Comparison of ENCODE assay signal across 8 cellular contexts in genomic region chr17:9021158-9021984, GRCh38. TPM values are rescaled to one million over a fixed set of nuclear protein-coding genes. Genes with fewer than 3 reads are reported as not detected.
A peak's percentile ranks its signal among the peaks of the same experiment; 100 is the strongest.
DNase-seq lines count a peak whose midpoint lies in the region; ATAC-seq and TF ChIP-seq lines count a peak whose summit lies in the region.

Gene NTN1 (plus strand): TSS chr17:9021510. CDS start chr17:9022374, 864 bp downstream.

- H3K9ac ChIP-seq in OCI-LY3 (ENCODE audit: low read length) (peak within 1 kb of the TSS; percentile 88), trophoblast cell (ENCODE audit: low read length) (no peak within 1 kb of the TSS)

- TF ChIP-seq CTCF in DOHH2 (IDR thresholded peaks at IDR 0.05; ENCODE audit: low read depth, low read length, poor library complexity, severe bottlenecking): no peak
- no peak for TF ChIP-seq CTCF in OCI-LY3 (IDR thresholded peaks at IDR 0.05; ENCODE audit: low read depth, low read length)

- ATAC-seq in Right ventricle myocardium superior (ENCODE audit: poor library complexity) (peak; percentile 79), HG03521 (IDR thresholded peaks at IDR 0.05; ENCODE audit: unreplicated experiment) (no peak)

- H3K27ac ChIP-seq in DOHH2 (ENCODE audit: low read depth, low read length): no peak within 1 kb of the TSS
- peak within 1 kb of the TSS; percentile 63 for H3K27ac ChIP-seq in OCI-LY3 (ENCODE audit: low read length)
- no peak within 1 kb of the TSS for H3K27ac ChIP-seq in trophoblast cell (ENCODE audit: low read depth, low read length)
- H3K27ac ChIP-seq in urinary bladder (ENCODE audit: low read depth): peak within 1 kb of the TSS; percentile 60

- no peak within 1 kb of the TSS for H2BK120ac ChIP-seq in trophoblast cell (ENCODE audit: insufficient read depth, low read length, poor library complexity)

- no peaks in the 10 kb centered on the region for H4K20me1 ChIP-seq in DOHH2 (ENCODE audit: control insufficient read depth, insufficient read depth, low read depth, low read length)
- H4K20me1 ChIP-seq in OCI-LY3 (ENCODE audit: insufficient read depth, low read length): no peaks in the 10 kb centered on the region

- no peaks in the 10 kb centered on the region for H3K79me2 ChIP-seq in DOHH2 (ENCODE audit: control insufficient read depth, low read length)
- H3K79me2 ChIP-seq in OCI-LY3 (ENCODE audit: low read length): no peaks in the 10 kb centered on the region
- no peaks in the 10 kb centered on the region for H3K79me2 ChIP-seq in trophoblast cell (ENCODE audit: control insufficient read depth, insufficient read depth, low read length, poor library complexity)

- DNase-seq in HAP-1 (ENCODE audit: low spot score in 2 of 2) (peak; percentile 28 to 60), Right ventricle myocardium superior (peak; percentile 71), trophoblast cell (peak in 1 of 2 donors; percentile 43)
- peak; percentile 66 for DNase-seq in activated naive CD4-positive, alpha-beta T cell treated with anti-CD3 and anti-CD28 coated beads, Interleukin-2, amount 10 ng/mL, durations not matched to agents 7 days and 5 days

- no peak within 1 kb of the TSS for H3K4ac ChIP-seq in trophoblast cell (ENCODE audit: low read depth, low read length)

- WGBS in trophoblast cell (ENCODE audit: extremely low coverage, insufficient coverage, insufficient read length): no CpG with 5 or more reads among the region's 111 CpGs
- WGBS in urinary bladder: under 1% methylated on average over 110 of the region's 111 CpGs

- H3K4me1 ChIP-seq in DOHH2 (ENCODE audit: control insufficient read depth, low read length) (peaks cover 5% of the 10 kb centered on the region; the same call in 1 of the 2 replicates), HAP-1 (no peaks in the 10 kb centered on the region; the same call in 1 of the 2 replicates), OCI-LY3 (ENCODE audit: low read length) (peaks cover 27% of the 10 kb centered on the region), trophoblast cell (ENCODE audit: control insufficient read depth in 1 of 2, insufficient read depth in 2 of 2, low read length in 2 of 2) (peaks cover 4 to 15% of the 10 kb centered on the region in 2 experiments), urinary bladder (ENCODE audit: insufficient read depth) (no peaks in the 10 kb centered on the region)

- H4K8ac ChIP-seq in trophoblast cell (ENCODE audit: low read depth, low read length): no peak within 1 kb of the TSS

- peaks cover 63% of the 10 kb centered on the region for H3K27me3 Mint-ChIP-seq in activated naive CD4-positive, alpha-beta T cell treated with anti-CD3 and anti-CD28 coated beads, Interleukin-2, amount 10 ng/mL, durations not matched to agents 7 days and 5 days

- intact Hi-C loops in Right ventricle myocardium superior (cut with DNase I): loop anchor here (10.0 kb wide), 1 partner anchor 93 kb away; no protein-coding TSS in a partner anchor

- no peak within 1 kb of the TSS for H2BK12ac ChIP-seq in trophoblast cell (ENCODE audit: low read length)

- peaks cover 2% of the 10 kb centered on the region for H3K36me3 Mint-ChIP-seq in activated naive CD4-positive, alpha-beta T cell treated with anti-CD3 and anti-CD28 coated beads, Interleukin-2, amount 10 ng/mL, durations not matched to agents 7 days and 5 days

- peak within 1 kb of the TSS; percentile 39 for H3K4me2 ChIP-seq in DOHH2 (ENCODE audit: low read length)
- H3K4me2 ChIP-seq in OCI-LY3 (ENCODE audit: low read length): peak within 1 kb of the TSS; percentile 98
- peak within 1 kb of the TSS; percentile 91 for H3K4me2 ChIP-seq in trophoblast cell (ENCODE audit: low read length)

- no peaks in the 10 kb centered on the region for H3K79me1 ChIP-seq in trophoblast cell (ENCODE audit: low read length)

- H4K12ac ChIP-seq in trophoblast cell (ENCODE audit: low read depth, low read length): no peak within 1 kb of the TSS

- H3K9me2 ChIP-seq in DOHH2 (replicated peaks; ENCODE audit: control insufficient read depth, low read length): no peaks in the 10 kb centered on the region

- no peaks in the 10 kb centered on the region for H3F3A ChIP-seq in DOHH2 (ENCODE audit: control insufficient read depth, insufficient read depth)

- H3K9me3 Mint-ChIP-seq in activated naive CD4-positive, alpha-beta T cell treated with anti-CD3 and anti-CD28 coated beads, Interleukin-2, amount 10 ng/mL, durations not matched to agents 7 days and 5 days: no peaks in the 10 kb centered on the region

- peak within 1 kb of the TSS; percentile 47 for H3K23ac ChIP-seq in trophoblast cell (ENCODE audit: low read length)

- H3K14ac ChIP-seq in trophoblast cell (ENCODE audit: low read length): no peak within 1 kb of the TSS

- no peaks in the 10 kb centered on the region for H3K9me3 ChIP-seq in DOHH2 (ENCODE audit: control insufficient read depth, insufficient read depth, low read length)
- H3K9me3 ChIP-seq in HAP-1: no peaks in the 10 kb centered on the region
- H3K9me3 ChIP-seq in OCI-LY3 (ENCODE audit: insufficient read depth, low read length): no peaks in the 10 kb centered on the region
- H3K9me3 ChIP-seq in trophoblast cell (ENCODE audit: insufficient read depth, low read depth, low read length): peaks cover 13% of the 10 kb centered on the region

- H3K4me3 Mint-ChIP-seq in activated naive CD4-positive, alpha-beta T cell treated with anti-CD3 and anti-CD28 coated beads, Interleukin-2, amount 10 ng/mL, durations not matched to agents 7 days and 5 days: peak within 1 kb of the TSS; percentile 74

- peaks cover 7% of the 10 kb centered on the region for H3K4me1 Mint-ChIP-seq in activated naive CD4-positive, alpha-beta T cell treated with anti-CD3 and anti-CD28 coated beads, Interleukin-2, amount 10 ng/mL, durations not matched to agents 7 days and 5 days

- no peak within 1 kb of the TSS for H3K18ac ChIP-seq in trophoblast cell (ENCODE audit: low read length)

- H3K36me3 ChIP-seq in DOHH2 (ENCODE audit: control insufficient read depth, low read length): no peaks in the 10 kb centered on the region
- no peaks in the 10 kb centered on the region for H3K36me3 ChIP-seq in HAP-1 (replicated peaks)
- H3K36me3 ChIP-seq in OCI-LY3 (replicated peaks; ENCODE audit: low read depth, low read length): peaks cover 4% of the 10 kb centered on the region
- no peaks in the 10 kb centered on the region for H3K36me3 ChIP-seq in trophoblast cell (ENCODE audit: control insufficient read depth in 1 of 2, insufficient read depth in 2 of 2, low read length in 2 of 2)
- no peaks in the 10 kb centered on the region for H3K36me3 ChIP-seq in urinary bladder (ENCODE audit: insufficient read depth)

- H3K27me3 ChIP-seq in DOHH2 (ENCODE audit: control insufficient read depth, low read length) (peaks cover 42% of the 10 kb centered on the region), HAP-1 (ENCODE audit: low read depth) (peaks cover 8% of the 10 kb centered on the region), OCI-LY3 (ENCODE audit: low read depth, low read length) (no peaks in the 10 kb centered on the region), trophoblast cell (ENCODE audit: insufficient read depth, low read length) (peaks cover 54% of the 10 kb centered on the region)

- in situ Hi-C loops in HAP-1 (cut with MboI; ENCODE audit: low sequenced_read_pairs): loop anchor here (25.0 kb wide), 1 partner anchor 516 kb away; no protein-coding TSS in a partner anchor

- CTCF ChIA-PET in activated naive CD4-positive, alpha-beta T cell treated with anti-CD3 and anti-CD28 coated beads, Interleukin-2, amount 10 ng/mL, durations not matched to agents 7 days and 5 days (lab: Charles Lee): no interaction called here

- no peak within 1 kb of the TSS for H2BK5ac ChIP-seq in trophoblast cell (ENCODE audit: low read depth, low read length, poor library complexity)

- H2AK5ac ChIP-seq in trophoblast cell (ENCODE audit: low read length): no peak within 1 kb of the TSS

- H4K91ac ChIP-seq in trophoblast cell (ENCODE audit: low read depth, low read length): no peak within 1 kb of the TSS

- H3K4me3 ChIP-seq in DOHH2 (ENCODE audit: low read length) (peak within 1 kb of the TSS; percentile 22; the same call in 1 of the 2 replicates), HAP-1 (peak within 1 kb of the TSS; percentile 47), OCI-LY3 (ENCODE audit: low read length) (peak within 1 kb of the TSS; percentile 96), trophoblast cell (ENCODE audit: low read depth, low read length) (peak within 1 kb of the TSS; percentile 72), urinary bladder (ENCODE audit: low read depth, low read length) (peak within 1 kb of the TSS; percentile 63)

- no peak within 1 kb of the TSS for H3K27ac Mint-ChIP-seq in activated naive CD4-positive, alpha-beta T cell treated with anti-CD3 and anti-CD28 coated beads, Interleukin-2, amount 10 ng/mL, durations not matched to agents 7 days and 5 days

- H2AFZ ChIP-seq in OCI-LY3 (ENCODE audit: low read depth, low read length) (peak within 1 kb of the TSS; percentile 79), trophoblast cell (ENCODE audit: insufficient read depth, low read length, poor library complexity) (no peak within 1 kb of the TSS)

RNA-seq across cellular contexts. Expression of gene NTN1, which starts in this region (rescaled TPM):
- total RNA-seq in Right ventricle myocardium superior (19.4 TPM), urinary bladder (9.7 TPM)
- 0.92 and 1.1 TPM in 2 replicates for polyA plus RNA-seq in trophoblast cell (2013)
- polyA plus RNA-seq in urinary bladder: 23.9 TPM

Comparison
In these comparisons a context has a peak if more than half of its experiments do, and no peak if none do; other contexts are left out.
1. H3K27ac ChIP-seq: peak in OCI-LY3 (single experiment) and urinary bladder (single experiment); none in DOHH2 (single experiment) and trophoblast cell (single experiment).
2. H3K4me2 ChIP-seq: peak in every context shown above with its lines; median percentile 98 in OCI-LY3; 91 in trophoblast cell; 39 in DOHH2.
3. H3K4me3 ChIP-seq: peak in every context shown above with its lines; median percentile 96 in OCI-LY3; 72 in trophoblast cell; 63 in urinary bladder; 47 in HAP-1; 22 in DOHH2.